In the genomic region with DNA sequence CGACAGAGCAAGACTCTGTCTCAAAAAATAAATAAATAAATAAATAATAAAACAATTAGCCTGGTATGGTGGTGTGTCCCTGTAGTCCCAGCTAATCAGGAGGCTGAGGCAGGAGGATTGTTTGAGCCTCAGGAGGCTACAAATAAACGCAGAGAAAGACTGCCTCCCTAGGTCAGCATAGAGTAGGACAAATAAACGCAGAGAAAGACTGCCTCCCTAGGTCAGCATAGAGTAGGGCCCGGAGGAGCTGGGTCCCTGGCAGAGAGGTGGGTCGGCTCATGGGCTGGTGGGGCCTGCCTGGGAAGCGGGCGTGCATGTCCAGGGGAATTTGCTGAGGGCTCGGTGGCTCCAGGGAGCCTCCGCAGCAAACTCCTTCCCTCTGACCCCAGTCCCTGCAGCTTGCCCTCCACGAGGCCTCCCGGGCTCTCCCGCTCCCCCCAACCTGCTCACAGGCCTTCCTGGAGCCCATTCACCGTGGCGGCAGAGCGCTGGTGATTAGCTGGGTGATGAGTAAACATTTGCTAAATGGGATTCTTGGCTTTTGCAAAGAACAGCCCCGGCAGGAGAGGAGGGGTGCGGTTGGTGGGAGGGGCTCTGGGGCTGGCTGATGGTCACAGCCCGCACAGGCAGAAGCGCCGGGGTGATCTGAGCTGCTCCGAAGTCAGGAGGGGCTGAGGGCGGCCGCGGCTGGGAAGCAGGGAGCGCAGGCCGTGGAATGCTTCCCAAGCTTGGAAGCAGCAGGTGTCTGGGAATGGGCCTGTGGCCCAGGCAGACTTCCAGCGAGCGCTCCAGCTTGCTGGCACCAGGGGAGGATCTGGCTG, we compare ENCODE assay signal across 11 cellular contexts.
DNase-seq lines count a peak whose midpoint lies in the region; ATAC-seq and TF ChIP-seq lines count a peak whose summit lies in the region.
"Had no signal": no experiment of that assay in that cellular context is flagged by ENCODE, and none has a peak within 500 bp of the region (broad histone marks: within the 10 kb centered on the region; RNA-seq: fewer than 3 reads in every experiment).

No MANE protein-coding gene starts in this region.

- H3K36me3 ChIP-seq in kidney epithelial cell (ENCODE audit: control insufficient read depth, insufficient read depth, low read length) (no peaks in the 10 kb centered on the region), transverse colon (no peaks in the 10 kb centered on the region), BE2C (no peaks in the 10 kb centered on the region)

- ATAC-seq in HG02763 (IDR thresholded peaks at IDR 0.05; ENCODE audit: unreplicated experiment), result no peak

- WGBS in transverse colon (ENCODE audit: low coverage in 1 of 2), 2 donors, result 52 to 100% methylated on average over 1 to 27 of the region's 28 CpGs

- TF ChIP-seq CTCF in astrocyte of the cerebellum (IDR thresholded peaks at IDR 0.05; ENCODE audit: low read depth, low read length, missing control alignments), result no peak
- no peak for TF ChIP-seq CTCF in kidney epithelial cell (IDR thresholded peaks at IDR 0.05; ENCODE audit: insufficient read depth, low read length, poor library complexity, severe bottlenecking)
- no peak for TF ChIP-seq CTCF in transverse colon (IDR thresholded peaks at IDR 0.05)
- TF ChIP-seq CTCF in BE2C (IDR thresholded peaks at IDR 0.05; ENCODE audit: low read depth, low read length), result no peak

- TF ChIP-seq EP300 in transverse colon (IDR thresholded peaks at IDR 0.05; ENCODE audit: low read depth), result no peak

- in situ Hi-C loops in astrocyte of the cerebellum (cut with HindIII; ENCODE audit: low sequenced_read_pairs) (no loop called here), transverse colon (cut with MboI; ENCODE audit: low pct_ligation_motif_present in 1 of 4, low pct_unique_long_range_greater_than_20kb in 1 of 4, low sequenced_read_pairs in 3 of 4) (no loop called here)

- H3K4me3 ChIP-seq in astrocyte of the cerebellum (ENCODE audit: low read depth, low read length) (no peak overlapping the region), kidney epithelial cell (ENCODE audit: low read depth, low read length) (no peak overlapping the region), transverse colon (no peak overlapping the region), BE2C (ENCODE audit: low read depth, low read length) (no peak overlapping the region)
- H3K4me3 ChIP-seq: PC-9 had no signal

- no peak overlapping the region for H3K27ac ChIP-seq in transverse colon
- H3K27ac ChIP-seq: PC-9 had no signal

- H3K9me3 ChIP-seq in transverse colon, result no peaks in the 10 kb centered on the region
- H3K9me3 ChIP-seq in BE2C, result no peaks in the 10 kb centered on the region

- H3K4me1 ChIP-seq in transverse colon, result peaks cover 0 to 10% (median 8%) of the 10 kb centered on the region in 4 donors
- no peaks in the 10 kb centered on the region for H3K4me1 ChIP-seq in BE2C

- intact Hi-C loops in transverse colon (cut with DNase I; ENCODE audit: low total_unique reads), result no loop called here

- H3K27me3 ChIP-seq in kidney epithelial cell (ENCODE audit: control insufficient read depth, insufficient read depth, low read length) (peaks cover 25% of the 10 kb centered on the region), transverse colon (peaks cover 22% of the 10 kb centered on the region), BE2C (no peaks in the 10 kb centered on the region)

- peak; percentile 41 for DNase-seq in NCI-H2171 treated with DMSO at 0.1 percent for 48 hours (lab: John Stamatoyannopoulos, UW)
- no peak for DNase-seq in NCI-H2171 (lab: John Stamatoyannopoulos, UW)
- DNase-seq in astrocyte of the cerebellum (ENCODE audit: low read depth), result peak; percentile 65
- peak; percentile 25 for DNase-seq in kidney epithelial cell (ENCODE audit: low read depth)
- DNase-seq in transverse colon, result peak; percentile 25
- DNase-seq in BE2C, result no peak
- no peak for DNase-seq in T1000 (lab: John Stamatoyannopoulos, UW)
- DNase-seq: activated T-cell treated with anti-CD3 and anti-CD28 coated beads, Interleukin-2, amount 50 U/mL, for 48 hours; PC-9; stimulated activated CD4-positive, alpha-beta T cell treated with anti-CD3 and anti-CD28 coated beads, Interleukin-12 subunit alpha, Interleukin-12 subunit beta, amount 100 ng/mL, for 4 hours had no signal

- no peak for TF ChIP-seq POLR2A in transverse colon (IDR thresholded peaks at IDR 0.05)

Comparison
In these comparisons a context has a peak if more than half of its experiments do, and no peak if none do; other contexts are left out.
1. DNase-seq: peak in NCI-H2171 treated with DMSO at 0.1 percent for 48 hours (single experiment), astrocyte of the cerebellum (single experiment), kidney epithelial cell (single experiment) and transverse colon (single experiment); none in NCI-H2171 (single experiment), BE2C (single experiment) and T1000 (single experiment).